In genomic region chr6:109069746-109070145, GRCh38 we compare ENCODE assay signal across 27 cellular contexts. TPM values are rescaled to one million over a fixed set of nuclear protein-coding genes. Genes with fewer than 3 reads are reported as not detected.
A peak's percentile ranks its signal among the peaks of the same experiment; 100 is the strongest.
DNase-seq lines count a peak whose midpoint lies in the region; ATAC-seq and TF ChIP-seq lines count a peak whose summit lies in the region.
"Had no signal": no experiment of that assay in that cellular context is flagged by ENCODE, and none has a peak within 500 bp of the region (broad histone marks: within the 10 kb centered on the region; RNA-seq: fewer than 3 reads in every experiment).

No MANE protein-coding gene starts in this region.

- no peak overlapping the region for H3K27ac Mint-ChIP-seq in MCF 10A (ENCODE audit: low read depth, unreplicated experiment)
- H3K27ac Mint-ChIP-seq in T-helper 17 cell: peak overlapping the region; percentile 91
- H3K27ac Mint-ChIP-seq: activated CD4-positive, alpha-beta T cell treated with anti-CD3 and anti-CD28 coated beads, Interleukin-2, amount 10 ng/mL, durations not matched to agents 7 days and 5 days; activated naive CD4-positive, alpha-beta T cell treated with anti-CD3 and anti-CD28 coated beads for 36 hours; B cell; stimulated activated naive CD8-positive, alpha-beta T cell treated with anti-CD3 and anti-CD28 coated beads, Interleukin-15, Interleukin-2, amounts not matched to agents 100 ng/mL and 50 ng/mL, for 24 hours; WTC11 had no signal

- TF ChIP-seq POLR2A in breast epithelium (IDR thresholded peaks at IDR 0.05): no peak

- H3K9me3 ChIP-seq in breast epithelium (no peaks in the 10 kb centered on the region), T-helper 17 cell (ENCODE audit: control insufficient read depth, low read length, poor library complexity, severe bottlenecking) (no peaks in the 10 kb centered on the region)
- H3K9me3 ChIP-seq: esophagus muscularis mucosa, MG63, neutrophil, prostate gland, uterus had no signal

- peak overlapping the region in 1 of 2 donors; percentile 33 for H3K27ac ChIP-seq in breast epithelium
- H3K27ac ChIP-seq: brain microvascular endothelial cell, esophagus muscularis mucosa, neutrophil, prostate gland, uterus had no signal

- no peaks in the 10 kb centered on the region for H3K27me3 ChIP-seq in breast epithelium
- H3K27me3 ChIP-seq: brain microvascular endothelial cell, esophagus muscularis mucosa, MG63, neutrophil, uterus had no signal

- no peaks in the 10 kb centered on the region for H3K4me1 ChIP-seq in breast epithelium
- H3K4me1 ChIP-seq: prostate gland, uterus had no signal

- no peaks in the 10 kb centered on the region for H3K9me3 Mint-ChIP-seq in MCF 10A (ENCODE audit: unreplicated experiment)
- H3K9me3 Mint-ChIP-seq: activated CD4-positive, alpha-beta T cell treated with anti-CD3 and anti-CD28 coated beads, Interleukin-2, amount 10 ng/mL, durations not matched to agents 7 days and 5 days; activated naive CD4-positive, alpha-beta T cell treated with anti-CD3 and anti-CD28 coated beads for 36 hours; activated T-cell treated with anti-CD3 and anti-CD28 coated beads, Interleukin-2, amount 50 U/mL, for 72 hours; H9; stimulated activated naive CD8-positive, alpha-beta T cell treated with anti-CD3 and anti-CD28 coated beads, Interleukin-15, Interleukin-2, amounts not matched to agents 100 ng/mL and 50 ng/mL, for 24 hours; WTC11 had no signal

- intact Hi-C loops in MCF 10A (cut with micrococcal nuclease) (loop anchor here (1.0 kb wide), 1 partner anchor 527 kb away; no protein-coding TSS in a partner anchor), breast epithelium (cut with DNase I; ENCODE audit: low total_unique reads) (no loop called here)

- ATAC-seq in T-helper 17 cell: no peak
- ATAC-seq: activated T-cell treated with anti-CD3 and anti-CD28 coated beads, Interleukin-2, amount 50 U/mL, for 72 hours; WTC11 had no signal

- H3K27me3 Mint-ChIP-seq in MCF 10A (ENCODE audit: insufficient read depth, unreplicated experiment): no peaks in the 10 kb centered on the region
- H3K27me3 Mint-ChIP-seq in T-helper 17 cell: no peaks in the 10 kb centered on the region
- H3K27me3 Mint-ChIP-seq: B cell; stimulated activated naive CD8-positive, alpha-beta T cell treated with anti-CD3 and anti-CD28 coated beads, Interleukin-15, Interleukin-2, amounts not matched to agents 100 ng/mL and 50 ng/mL, for 24 hours had no signal

- H3K4me3 ChIP-seq in breast epithelium: no peak overlapping the region
- H3K4me3 ChIP-seq: esophagus muscularis mucosa, MG63, prostate gland, uterus had no signal

- TF ChIP-seq CTCF in MCF 10A (IDR thresholded peaks at IDR 0.05; ENCODE audit: unreplicated experiment) (no peak), breast epithelium (IDR thresholded peaks at IDR 0.05) (no peak)

- H3K36me3 Mint-ChIP-seq in MCF 10A (ENCODE audit: insufficient read depth, unreplicated experiment) (no peaks in the 10 kb centered on the region), T-helper 17 cell (ENCODE audit: low read depth) (peaks cover 4% of the 10 kb centered on the region)
- H3K36me3 Mint-ChIP-seq: WTC11 had no signal

- no TSS peak for BruUV-seq in MCF 10A (replicated peaks; lab: Mats Ljungman, UMichigan)

- DNase-seq in MCF 10A (ENCODE audit: unreplicated experiment) (peak; percentile 53), breast epithelium (ENCODE audit: low spot score in 2 of 2) (no peak), T-helper 17 cell (no peak), fibroblast of gingiva (ENCODE audit: low read depth) (peak; percentile 59), NCI-H1092 (lab: John Stamatoyannopoulos, UW) (no peak), OCI-M1 (lab: John Stamatoyannopoulos, UW) (no peak), activated gamma-delta T cell (lab: John Stamatoyannopoulos, UW) (no peak)
- no peak for DNase-seq in effector CD8-positive, alpha-beta T cell (lab: John Stamatoyannopoulos, UW)
- DNase-seq: activated CD4-positive, alpha-beta T cell treated with anti-CD3 and anti-CD28 coated beads, Interleukin-2, amount 10 ng/mL, durations not matched to agents 7 days and 5 days; activated naive CD4-positive, alpha-beta T cell treated with anti-CD3 and anti-CD28 coated beads for 36 hours; activated T-cell treated with anti-CD3 and anti-CD28 coated beads, Interleukin-2, amount 50 U/mL, for 72 hours; amniotic stem cell; brain microvascular endothelial cell; H9; islet precursor cell; left ventricle myocardium superior; MG63; NCI-H146; NCI-H510A; SIG-M5; uterus had no signal

- H3K4me3 Mint-ChIP-seq in MCF 10A (ENCODE audit: unreplicated experiment) (no peak overlapping the region), T-helper 17 cell (no peak overlapping the region)
- H3K4me3 Mint-ChIP-seq: activated CD4-positive, alpha-beta T cell treated with anti-CD3 and anti-CD28 coated beads, Interleukin-2, amount 10 ng/mL, durations not matched to agents 7 days and 5 days; activated naive CD4-positive, alpha-beta T cell treated with anti-CD3 and anti-CD28 coated beads for 36 hours; B cell; H9; stimulated activated naive CD8-positive, alpha-beta T cell treated with anti-CD3 and anti-CD28 coated beads, Interleukin-15, Interleukin-2, amounts not matched to agents 100 ng/mL and 50 ng/mL, for 24 hours; WTC11 had no signal

- POLR2A ChIA-PET in MCF 10A (lab: Yijun Ruan, JAX): interaction anchor here (0.7 to 1.7 kb wide), 5 partner anchors 9 to 314 kb away, joined by 3 to 11 read pairs (median 4); no protein-coding TSS in a partner anchor

- CTCF ChIA-PET in MCF 10A (lab: Yijun Ruan, JAX): interaction anchor here (0.6 to 7.9 kb wide), 8 partner anchors 12 to 527 kb away, joined by 3 to 109 read pairs (median 3); no protein-coding TSS in a partner anchor

- H3K4me1 Mint-ChIP-seq in MCF 10A (ENCODE audit: insufficient read depth, unreplicated experiment): peaks cover 20% of the 10 kb centered on the region
- H3K4me1 Mint-ChIP-seq in T-helper 17 cell: peaks cover 46% of the 10 kb centered on the region

- H3K36me3 ChIP-seq in breast epithelium: no peaks in the 10 kb centered on the region
- H3K36me3 ChIP-seq: brain microvascular endothelial cell, esophagus muscularis mucosa, MG63, neutrophil, prostate gland, uterus had no signal

RNA-seq across cellular contexts. Expression of gene SESN1, which starts 24.9 kb away (rescaled TPM):
- total RNA-seq in MCF 10A (2022) (16.7 and 23.0 TPM in 2 replicates), breast epithelium (100 to 1,000 TPM in 2 of 3 donors, 10 to 100 TPM in 1; 70.8 to 141 (median 108) TPM), T-helper 17 cell (10 to 100 TPM; 69.6 to 97.3 TPM)

RNA-seq across cellular contexts. Expression of gene CEP57L1, which starts 25.6 kb away (rescaled TPM):
- total RNA-seq in MCF 10A (2022): 16.7 and 18.9 TPM in 2 replicates
- total RNA-seq in breast epithelium: 10 to 100 TPM; 14.1 to 23.7 (median 19.8) TPM
- total RNA-seq in T-helper 17 cell: 1 to 10 TPM; 4.6 to 9.7 TPM

Comparison
In these comparisons a context has a peak if more than half of its experiments do, and no peak if none do; other contexts are left out.
1. DNase-seq: peak in MCF 10A (single experiment) and fibroblast of gingiva (single experiment); none in breast epithelium (0 of 2), T-helper 17 cell (0 of 3), NCI-H1092 (single experiment), OCI-M1 (single experiment), activated gamma-delta T cell (single experiment) and effector CD8-positive, alpha-beta T cell (single experiment).